In the genomic region with DNA sequence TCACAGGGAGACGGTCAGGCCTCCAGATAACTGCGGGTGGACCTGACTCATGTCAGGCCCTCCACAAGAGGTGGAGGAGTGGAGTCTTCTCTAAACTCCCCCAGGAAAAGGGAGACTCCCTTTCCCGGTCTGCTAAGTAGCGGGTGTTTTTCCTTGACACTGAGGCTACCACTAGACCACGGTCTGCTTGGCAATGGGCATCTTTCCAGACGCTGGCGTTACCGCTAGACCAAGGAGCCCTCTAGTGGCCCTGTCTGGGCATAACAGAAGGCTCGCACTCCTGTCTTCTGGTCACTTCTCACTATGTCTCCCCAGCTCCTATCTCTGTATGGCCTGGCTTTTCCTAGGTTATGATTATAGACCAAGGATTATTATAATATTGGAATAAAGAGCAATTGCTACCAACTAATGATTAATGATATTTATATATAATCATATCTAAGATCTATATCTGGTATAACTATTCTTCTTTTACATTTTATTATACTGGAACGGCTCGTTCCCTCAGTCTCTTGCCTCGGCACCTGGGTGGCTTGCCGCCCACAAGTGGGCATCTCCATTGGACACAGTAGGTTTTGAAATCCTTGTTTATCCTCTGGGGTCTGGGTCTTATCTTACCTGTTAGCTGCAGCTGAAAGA, we compare ENCODE assay signal across 10 cellular contexts. TPM values are rescaled to one million over a fixed set of nuclear protein-coding genes. Genes with fewer than 3 reads are reported as not detected.
DNase-seq lines count a peak whose midpoint lies in the region; ATAC-seq and TF ChIP-seq lines count a peak whose summit lies in the region.
"Not testable (repeated sequence)": the region's sequence is repeated elsewhere in the genome, so short reads cannot be mapped to it uniquely, and the experiment has no call there.
"Had no signal": no experiment of that assay in that cellular context is flagged by ENCODE, and none has a peak within 500 bp of the region (broad histone marks: within the 10 kb centered on the region; RNA-seq: fewer than 3 reads in every experiment).

No MANE protein-coding gene starts in this region.

- H3K4me3 Mint-ChIP-seq in Calu3 (ENCODE audit: low read depth, unreplicated experiment); neural progenitor cell; stimulated activated naive CD8-positive, alpha-beta T cell treated with anti-CD3 and anti-CD28 coated beads, Interleukin-15, amount 100 ng/mL, for 72 hours: not testable (repeated sequence)

- not testable (repeated sequence) for ATAC-seq in stimulated activated naive CD8-positive, alpha-beta T cell treated with anti-CD3 and anti-CD28 coated beads, Interleukin-15, amount 100 ng/mL, for 72 hours

- H4K20me1 ChIP-seq in neural progenitor cell (ENCODE audit: low read depth), result not testable (repeated sequence)

- intact Hi-C loops in Calu3 (cut with micrococcal nuclease; ENCODE audit: unreplicated experiment), result loop anchor here (2.0 kb wide), 1 partner anchor 157 kb away; no protein-coding TSS in a partner anchor
- intact Hi-C loops in head of caudate nucleus (cut with DNase I), result not testable (repeated sequence)

- not testable (repeated sequence) for H3K79me2 ChIP-seq in neural progenitor cell (ENCODE audit: low read depth)

- not testable (repeated sequence) for H3K4me3 ChIP-seq in WERI-Rb-1 (ENCODE audit: low read depth, low read length); neural progenitor cell

- H3K9me3 ChIP-seq in WERI-Rb-1 (ENCODE audit: severe bottlenecking); neural progenitor cell (ENCODE audit: low read depth): not testable (repeated sequence)

- DNase-seq in Calu3 (peak; percentile 80), HS-5 (ENCODE audit: low read depth) (peak; percentile 41), NCI-H446 (lab: John Stamatoyannopoulos, UW) (peak; percentile 25 to 64), WERI-Rb-1 (peak; percentile 64), astrocyte of the hippocampus (ENCODE audit: low read depth, low spot score) (peak; percentile 76), head of caudate nucleus (peak in 41 of 42 donors; percentile 14 to 86 (median 62))
- DNase-seq in neural progenitor cell (ENCODE audit: low spot score), result not testable (repeated sequence)
- peak; percentile 21 to 25 for DNase-seq in stimulated activated naive CD8-positive, alpha-beta T cell treated with anti-CD3 and anti-CD28 coated beads, Interleukin-15, amount 100 ng/mL, for 72 hours

- not testable (repeated sequence) for H3K27me3 ChIP-seq in WERI-Rb-1 (ENCODE audit: insufficient read depth, low read depth, severe bottlenecking); neural progenitor cell

- H3K9ac ChIP-seq in neural progenitor cell, result not testable (repeated sequence)

- H3K4me1 ChIP-seq in neural progenitor cell, result not testable (repeated sequence)

- not testable (repeated sequence) for H3K27ac Mint-ChIP-seq in Calu3 (ENCODE audit: unreplicated experiment); neural progenitor cell
- peak overlapping the region in 1 of 2 donors; percentile 27 for H3K27ac Mint-ChIP-seq in stimulated activated naive CD8-positive, alpha-beta T cell treated with anti-CD3 and anti-CD28 coated beads, Interleukin-15, amount 100 ng/mL, for 72 hours

- not testable (repeated sequence) for H3K4me1 Mint-ChIP-seq in Calu3 (ENCODE audit: low read depth, unreplicated experiment); neural progenitor cell; stimulated activated naive CD8-positive, alpha-beta T cell treated with anti-CD3 and anti-CD28 coated beads, Interleukin-15, amount 100 ng/mL, for 72 hours

- H3K27ac ChIP-seq in WERI-Rb-1, neural progenitor cell: not testable (repeated sequence)

- peaks cover 21% of the 10 kb centered on the region for H3K27me3 Mint-ChIP-seq in Calu3 (ENCODE audit: unreplicated experiment)
- not testable (repeated sequence) for H3K27me3 Mint-ChIP-seq in neural progenitor cell (ENCODE audit: insufficient read depth, low read depth)
- H3K27me3 Mint-ChIP-seq in stimulated activated naive CD8-positive, alpha-beta T cell treated with anti-CD3 and anti-CD28 coated beads, Interleukin-15, amount 100 ng/mL, for 72 hours, result peaks cover 54% of the 10 kb centered on the region

- not testable (repeated sequence) for H3K36me3 Mint-ChIP-seq in Calu3 (ENCODE audit: insufficient read depth, unreplicated experiment); neural progenitor cell

- TF ChIP-seq CTCF in Calu3 (IDR thresholded peaks at IDR 0.05; ENCODE audit: unreplicated experiment), result peak; percentile 77
- peak; percentile 49 for TF ChIP-seq CTCF in WERI-Rb-1 (IDR thresholded peaks at IDR 0.05; ENCODE audit: low read depth, low read length)
- peak; percentile 40 for TF ChIP-seq CTCF in neural progenitor cell (IDR thresholded peaks at IDR 0.05)

- not testable (repeated sequence) for BruUV-seq in Calu3 (replicated peaks; lab: Mats Ljungman, UMichigan)

- not testable (repeated sequence) for H3K36me3 ChIP-seq in WERI-Rb-1, neural progenitor cell

- CTCF ChIA-PET in Calu3 (lab: Charles Lee), result not testable (repeated sequence)

- not testable (repeated sequence) for H3K4me2 ChIP-seq in neural progenitor cell

- H3K9me3 Mint-ChIP-seq in Calu3 (ENCODE audit: low read depth, unreplicated experiment); stimulated activated naive CD8-positive, alpha-beta T cell treated with anti-CD3 and anti-CD28 coated beads, Interleukin-15, amount 100 ng/mL, for 72 hours: not testable (repeated sequence)
- peaks cover 45% of the 10 kb centered on the region for H3K9me3 Mint-ChIP-seq in neural progenitor cell

- H3F3A ChIP-seq in neural progenitor cell (ENCODE audit: low read depth), result not testable (repeated sequence)

- H2AFZ ChIP-seq in neural progenitor cell (replicated peaks), result not testable (repeated sequence)

RNA-seq across cellular contexts. Expression of a gene that starts 5.3 kb away (rescaled TPM):
- not detected in 2 replicates for total RNA-seq in Calu3 (2022)
- total RNA-seq in neural progenitor cell (ENCODE audit: low replicate concordance), result not detected in 2 replicates
- total RNA-seq: NCI-H460, subcutaneous adipose tissue had no signal
